15 cellular contexts compared by ENCODE assay signal in the genomic region with DNA sequence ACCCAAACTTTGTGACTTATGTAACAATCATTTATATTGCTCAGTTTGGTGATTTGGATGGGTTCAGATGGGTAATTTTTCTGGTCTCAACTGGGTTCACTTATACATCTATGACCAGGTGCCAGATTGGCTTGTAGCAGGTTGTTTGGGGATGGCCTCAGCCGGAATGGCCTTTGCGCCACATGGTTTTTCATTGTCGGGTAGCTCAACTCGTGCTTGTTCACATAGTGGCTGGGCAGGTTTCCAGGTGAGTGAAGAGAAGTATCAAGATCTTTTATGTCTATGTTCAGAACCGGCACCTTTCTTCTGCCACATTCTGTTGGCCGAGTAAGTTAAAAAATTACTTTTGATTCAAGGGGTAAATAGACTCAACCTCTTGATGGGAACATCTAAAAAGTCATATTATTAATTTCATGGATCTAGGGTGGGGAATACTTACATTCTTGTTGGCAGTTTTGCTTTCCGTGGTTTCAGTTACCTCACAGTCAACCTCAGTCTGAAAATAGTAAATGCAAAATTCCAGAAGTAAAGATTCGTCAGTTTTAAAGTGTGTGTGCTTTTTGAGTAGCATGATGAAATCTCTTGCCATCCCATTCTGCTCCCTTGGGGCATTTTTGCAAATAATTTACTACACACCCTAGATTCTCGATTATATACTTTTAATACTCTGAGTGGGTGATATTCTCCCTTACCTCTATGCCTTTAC.
"Had no signal": no experiment of that assay in that cellular context is flagged by ENCODE, and none has a peak within 500 bp of the region (broad histone marks: within the 10 kb centered on the region; RNA-seq: fewer than 3 reads in every experiment).

No MANE protein-coding gene starts in this region.

- H3K4me3 ChIP-seq: hepatocyte, psoas muscle, right lobe of liver, spleen, stomach, testis had no signal

- H3K4me2 ChIP-seq: hepatocyte had no signal

- H3K27me3 ChIP-seq: hepatocyte, right lobe of liver, spleen, stomach, testis had no signal

- H3K9me3 ChIP-seq: psoas muscle, right lobe of liver, spleen, stomach, testis had no signal

- H3K27ac ChIP-seq: hepatocyte, psoas muscle, right lobe of liver, spleen, stomach, testis had no signal

- H3K79me2 ChIP-seq: hepatocyte had no signal

- ATAC-seq: activated CD4-positive, CD25-positive, alpha-beta regulatory T cell treated with anti-CD3 and anti-CD28 coated beads, Interleukin-2, amount 50 U/mL, for 24 hours; left ventricle myocardium superior; psoas muscle; right lobe of liver; T-cell had no signal

- H3K4me1 ChIP-seq: psoas muscle, right lobe of liver, spleen, stomach had no signal

- H2AFZ ChIP-seq: hepatocyte had no signal

- H3K36me3 ChIP-seq: right lobe of liver, spleen, stomach had no signal

- DNase-seq: activated CD4-positive, alpha-beta T cell treated with anti-CD3 and anti-CD28 coated beads, Interleukin-2, amount 50 U/mL, for 1 hour; activated CD8-positive, alpha-beta memory T cell treated with anti-CD3 and anti-CD28 coated beads for 24 hours; activated naive CD8-positive, alpha-beta T cell treated with anti-CD3 and anti-CD28 coated beads for 36 hours; amygdala; endodermal cell; left ventricle myocardium superior; psoas muscle; right lobe of liver; spleen; stomach; T-cell; T-helper 9 cell; testis had no signal
